Comparison of ENCODE assay signal across 17 cellular contexts in genomic region chr20:32231245-32231644, GRCh38. TPM values are rescaled to one million over a fixed set of nuclear protein-coding genes. Genes with fewer than 3 reads are reported as not detected.
DNase-seq lines count a peak whose midpoint lies in the region; ATAC-seq and TF ChIP-seq lines count a peak whose summit lies in the region.
"Had no signal": no experiment of that assay in that cellular context is flagged by ENCODE, and none has a peak within 500 bp of the region (broad histone marks: within the 10 kb centered on the region; RNA-seq: fewer than 3 reads in every experiment).

No MANE protein-coding gene starts in this region.

- intact Hi-C loops in activated CD4-positive, alpha-beta T cell treated with anti-CD3 and anti-CD28 coated beads for 36 hours (cut with DNase I, micrococcal nuclease), result loop anchor here in 1 of 2 experiments (1.0 kb wide), 1 partner anchor 27 kb away; no protein-coding TSS in a partner anchor
- intact Hi-C loops in natural killer cell (cut with micrococcal nuclease), result no loop called here

- TF ChIP-seq POLR2A in gastroesophageal sphincter (IDR thresholded peaks at IDR 0.05), result no peak

- WGBS in gastroesophageal sphincter (ENCODE audit: low coverage in 1 of 2), 2 donors, result 90 to 94% methylated on average over 3 to 4 of the region's 4 CpGs

- no peaks in the 10 kb centered on the region for H3K27me3 ChIP-seq in gastroesophageal sphincter
- H3K27me3 ChIP-seq: heart right ventricle, stomach had no signal

- no peak for DNase-seq in activated CD4-positive, alpha-beta T cell treated with anti-CD3 and anti-CD28 coated beads for 36 hours
- DNase-seq in activated CD4-positive, alpha-beta T cell treated with anti-CD3 and anti-CD28 coated beads, Interleukin-2, amount 50 U/mL, for 4 hours, result no peak
- DNase-seq in HFFc6, result no peak
- DNase-seq in activated naive CD8-positive, alpha-beta T cell treated with anti-CD3 and anti-CD28 coated beads for 36 hours, result no peak
- no peak for DNase-seq in natural killer cell
- no peak for DNase-seq in NK-92 treated with Interleukin-12 subunit alpha and Interleukin-12 subunit beta, amount 100 ng/mL, for 24 hours (lab: John Stamatoyannopoulos, UW)
- DNase-seq: DMS79 treated with DMSO at 0.1 percent for 48 hours, HCEC 1CT, heart right ventricle, islet precursor cell, mammary epithelial cell, NCI-H1436 treated with DMSO at 0.1 percent for 48 hours, NCI-H82, SK-N-SH, stomach had no signal

- H3K27ac Mint-ChIP-seq in activated CD4-positive, alpha-beta T cell treated with anti-CD3 and anti-CD28 coated beads for 36 hours, result peak overlapping the region; percentile 98
- H3K27ac Mint-ChIP-seq in HFFc6 (0 out of 2 replicates have a peak overlapping the region, but pooled peaks have one; percentile 4), natural killer cell (peak overlapping the region; percentile 69 to 77)
- H3K27ac Mint-ChIP-seq in activated naive CD8-positive, alpha-beta T cell treated with anti-CD3 and anti-CD28 coated beads for 36 hours, result peak overlapping the region; percentile 97

- H3K36me3 ChIP-seq in gastroesophageal sphincter, result peaks cover 0 to 100% of the 10 kb centered on the region in 2 donors

- no peaks in the 10 kb centered on the region for H3K9me3 Mint-ChIP-seq in activated CD4-positive, alpha-beta T cell treated with anti-CD3 and anti-CD28 coated beads for 36 hours (ENCODE audit: low read depth)
- H3K9me3 Mint-ChIP-seq in HFFc6 (no peaks in the 10 kb centered on the region), natural killer cell (no peaks in the 10 kb centered on the region)
- H3K9me3 Mint-ChIP-seq in activated naive CD8-positive, alpha-beta T cell treated with anti-CD3 and anti-CD28 coated beads for 36 hours, result no peaks in the 10 kb centered on the region

- no peak for ATAC-seq in activated CD4-positive, alpha-beta T cell treated with anti-CD3 and anti-CD28 coated beads for 36 hours
- no peak for ATAC-seq in natural killer cell
- ATAC-seq in GM21723 (IDR thresholded peaks at IDR 0.05; ENCODE audit: unreplicated experiment), result no peak
- no peak for ATAC-seq in gastroesophageal sphincter

- no peaks in the 10 kb centered on the region for H3K27me3 Mint-ChIP-seq in activated CD4-positive, alpha-beta T cell treated with anti-CD3 and anti-CD28 coated beads for 36 hours
- H3K27me3 Mint-ChIP-seq in HFFc6 (ENCODE audit: insufficient read depth) (no peaks in the 10 kb centered on the region; the same call in none of the 2 replicates), natural killer cell (ENCODE audit: low read depth in 2 of 2) (no peaks in the 10 kb centered on the region)
- no peaks in the 10 kb centered on the region for H3K27me3 Mint-ChIP-seq in activated naive CD8-positive, alpha-beta T cell treated with anti-CD3 and anti-CD28 coated beads for 36 hours

- peaks cover 42% of the 10 kb centered on the region for H3K4me1 Mint-ChIP-seq in activated CD4-positive, alpha-beta T cell treated with anti-CD3 and anti-CD28 coated beads for 36 hours
- peaks cover 13% of the 10 kb centered on the region for H3K4me1 Mint-ChIP-seq in HFFc6 (ENCODE audit: low read depth)
- peaks cover 38% of the 10 kb centered on the region for H3K4me1 Mint-ChIP-seq in activated naive CD8-positive, alpha-beta T cell treated with anti-CD3 and anti-CD28 coated beads for 36 hours
- H3K4me1 Mint-ChIP-seq in natural killer cell, result peaks cover 12 to 17% of the 10 kb centered on the region in 2 donors

- no peak overlapping the region for H3K27ac ChIP-seq in gastroesophageal sphincter
- H3K27ac ChIP-seq: stomach had no signal

- POLR2A ChIA-PET in activated CD4-positive, alpha-beta T cell treated with anti-CD3 and anti-CD28 coated beads for 36 hours (lab: Charles Lee), result interaction anchor here (1.6 to 2.0 kb wide), 2 partner anchors 24 to 55 kb away, joined by 4 to 23 read pairs; no protein-coding TSS in a partner anchor

- H3K9me3 ChIP-seq in gastroesophageal sphincter, result no peaks in the 10 kb centered on the region
- H3K9me3 ChIP-seq: heart right ventricle, SK-N-SH, stomach had no signal

- TF ChIP-seq CTCF in HFFc6 (IDR thresholded peaks at IDR 0.05), result no peak
- TF ChIP-seq CTCF in natural killer cell (IDR thresholded peaks at IDR 0.05), result no peak
- TF ChIP-seq CTCF in gastroesophageal sphincter (IDR thresholded peaks at IDR 0.05), result no peak

- CTCF ChIA-PET in activated CD4-positive, alpha-beta T cell treated with anti-CD3 and anti-CD28 coated beads for 36 hours (lab: Charles Lee), result interaction anchor here (0.7 to 3.8 kb wide), 5 partner anchors 16 to 206 kb away, joined by 3 to 13 read pairs (median 3); no protein-coding TSS in a partner anchor

- H3K4me3 ChIP-seq in gastroesophageal sphincter, result no peak overlapping the region
- H3K4me3 ChIP-seq: heart right ventricle, stomach had no signal

- H3K4me1 ChIP-seq in gastroesophageal sphincter, result no peaks in the 10 kb centered on the region

- peak overlapping the region; percentile 52 for H3K4me3 Mint-ChIP-seq in activated CD4-positive, alpha-beta T cell treated with anti-CD3 and anti-CD28 coated beads for 36 hours
- H3K4me3 Mint-ChIP-seq in HFFc6 (no peak overlapping the region), natural killer cell (no peak overlapping the region)
- H3K4me3 Mint-ChIP-seq in activated naive CD8-positive, alpha-beta T cell treated with anti-CD3 and anti-CD28 coated beads for 36 hours, result no peak overlapping the region

- no peak for TF ChIP-seq EP300 in gastroesophageal sphincter (IDR thresholded peaks at IDR 0.05)

- peaks cover 81% of the 10 kb centered on the region for H3K36me3 Mint-ChIP-seq in activated CD4-positive, alpha-beta T cell treated with anti-CD3 and anti-CD28 coated beads for 36 hours (ENCODE audit: low read depth)
- H3K36me3 Mint-ChIP-seq in HFFc6 (ENCODE audit: low read depth) (peaks cover 51% of the 10 kb centered on the region), natural killer cell (peaks cover 11% of the 10 kb centered on the region)
- peaks cover 68% of the 10 kb centered on the region for H3K36me3 Mint-ChIP-seq in activated naive CD8-positive, alpha-beta T cell treated with anti-CD3 and anti-CD28 coated beads for 36 hours

RNA-seq across cellular contexts. Expression of gene POFUT1, which starts 23.6 kb away (rescaled TPM):
- 10 to 100 TPM; 51.8 to 54.3 TPM for total RNA-seq in activated CD4-positive, alpha-beta T cell treated with anti-CD3 and anti-CD28 coated beads for 36 hours
- total RNA-seq in HFFc6 (2021; fragmentation: NEBNext Ultra II Directional; extraction: Animal tissue kit (Norgen Biotek cat#: 25700)), result 10 to 100 TPM; 64.1 to 83.7 (median 74.6) TPM
- 10 to 100 TPM; 64.0 to 65.7 TPM for total RNA-seq in activated naive CD8-positive, alpha-beta T cell treated with anti-CD3 and anti-CD28 coated beads for 36 hours
- total RNA-seq in natural killer cell, result 10 to 100 TPM in 2 of 3 donors, 1 to 10 TPM in 1; 9.7 to 14.5 (median 13.2) TPM
- 10 to 100 TPM; 28.8 to 42.4 (median 33.5) TPM for total RNA-seq in gastroesophageal sphincter

RNA-seq across cellular contexts. Expression of gene PLAGL2, which starts 23.7 kb away (rescaled TPM):
- 10 to 100 TPM; 89.1 to 98.2 TPM for total RNA-seq in activated CD4-positive, alpha-beta T cell treated with anti-CD3 and anti-CD28 coated beads for 36 hours
- total RNA-seq in HFFc6 (2021; fragmentation: NEBNext Ultra II Directional; extraction: Animal tissue kit (Norgen Biotek cat#: 25700)), result 10 to 100 TPM in 2 of 6 experiments, 1 to 10 TPM in 4; 8.5 to 11.1 (median 9.5) TPM
- total RNA-seq in activated naive CD8-positive, alpha-beta T cell treated with anti-CD3 and anti-CD28 coated beads for 36 hours, result 10 to 100 TPM; 86.9 to 87.2 TPM
- total RNA-seq in natural killer cell, result 10 to 100 TPM; 13.5 to 16.6 (median 15.1) TPM
- 10 to 100 TPM in 1 of 4 donors, 1 to 10 TPM in 3; 5.8 to 11.0 (median 6.1) TPM for total RNA-seq in gastroesophageal sphincter

RNA-seq across cellular contexts. Expression of gene KIF3B, which starts 46.2 kb away (rescaled TPM):
- total RNA-seq in activated CD4-positive, alpha-beta T cell treated with anti-CD3 and anti-CD28 coated beads for 36 hours, result 10 to 100 TPM; 39.9 to 40.7 TPM
- total RNA-seq in HFFc6 (2021; fragmentation: NEBNext Ultra II Directional; extraction: Animal tissue kit (Norgen Biotek cat#: 25700)), result 10 to 100 TPM; 29.9 to 33.7 (median 31.9) TPM
- 10 to 100 TPM; 36.2 to 36.5 TPM for total RNA-seq in activated naive CD8-positive, alpha-beta T cell treated with anti-CD3 and anti-CD28 coated beads for 36 hours
- total RNA-seq in natural killer cell (10 to 100 TPM; 10.2 to 14.3 (median 13.2) TPM), gastroesophageal sphincter (10 to 100 TPM; 21.4 to 29.0 (median 24.4) TPM)

Comparison
In these comparisons a context has a peak if more than half of its experiments do, and no peak if none do; other contexts are left out.
1. H3K27ac Mint-ChIP-seq: peak in every context shown above with its lines; median percentile 98 in activated CD4-positive, alpha-beta T cell treated with anti-CD3 and anti-CD28 coated beads for 36 hours; 97 in activated naive CD8-positive, alpha-beta T cell treated with anti-CD3 and anti-CD28 coated beads for 36 hours; 73 in natural killer cell; 4 in HFFc6.
2. RNA of gene PLAGL2, which starts 23.7 kb away (total RNA-seq): 89.1 to 98.2 TPM in activated CD4-positive, alpha-beta T cell treated with anti-CD3 and anti-CD28 coated beads for 36 hours and 86.9 to 87.2 TPM in activated naive CD8-positive, alpha-beta T cell treated with anti-CD3 and anti-CD28 coated beads for 36 hours; 13.5 to 16.6 TPM in natural killer cell, 8.5 to 11.1 TPM in HFFc6 and 5.8 to 11.0 TPM in gastroesophageal sphincter; every median in the first group is over 4 times any median in the second.